ENCODE assay signal across 8 cellular contexts in the genomic region with DNA sequence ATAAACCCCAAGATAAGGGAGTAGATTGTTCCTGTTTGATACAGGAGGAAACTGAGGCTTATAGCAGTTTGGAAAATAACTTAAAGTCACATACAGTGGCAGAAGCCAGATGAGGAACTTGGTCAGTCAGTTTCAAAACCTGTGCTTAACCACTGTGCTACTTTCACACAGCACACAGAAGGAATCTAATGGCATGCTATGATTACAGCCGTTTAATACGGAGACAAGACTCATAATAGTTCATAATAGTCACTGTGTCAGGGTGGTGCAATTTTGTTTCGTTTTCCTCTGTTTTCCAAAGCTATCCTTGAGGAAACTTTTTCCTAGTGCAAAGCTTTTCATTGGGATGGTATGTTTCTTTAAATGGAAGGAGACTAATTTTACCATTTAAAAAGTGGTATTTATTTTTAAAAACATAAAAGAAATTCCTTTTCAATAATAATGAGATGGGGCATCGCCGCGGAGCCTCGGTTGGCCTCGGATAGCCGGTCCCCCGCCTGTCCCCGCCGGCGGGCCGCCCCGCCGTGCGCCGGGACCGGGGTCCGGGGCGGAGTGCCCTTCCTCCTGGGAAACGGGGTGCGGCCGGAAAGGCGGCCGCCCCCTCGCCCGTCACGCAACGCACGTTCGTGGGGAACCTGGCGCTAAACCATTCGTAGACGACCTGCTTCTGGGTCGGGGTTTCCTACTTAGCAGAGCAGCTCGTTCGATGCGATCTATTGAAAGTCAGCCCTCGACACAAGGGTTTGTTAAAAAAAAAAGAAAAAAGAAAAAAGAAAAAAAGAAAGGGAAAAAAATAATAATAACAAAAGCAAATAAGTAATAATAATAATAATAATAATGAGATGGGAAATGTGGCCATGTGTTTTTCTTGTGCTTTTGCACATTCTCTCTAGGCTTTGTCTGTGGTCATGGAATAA.
DNase-seq lines count a peak whose midpoint lies in the region; ATAC-seq and TF ChIP-seq lines count a peak whose summit lies in the region.

No MANE protein-coding gene starts in this region.

- in situ Hi-C loops in mammary epithelial cell (cut with MboI; ENCODE audit: low sequenced_read_pairs in 2 of 2): no loop called here

- no peak overlapping the region for H3K27ac ChIP-seq in HUES48 (ENCODE audit: low read depth, low read length)
- H3K27ac ChIP-seq in mammary epithelial cell (ENCODE audit: insufficient read depth, low read depth, low read length): peak overlapping the region; percentile 81

- BruUV-seq in mammary epithelial cell (replicated peaks; lab: Mats Ljungman, UMichigan): no TSS peak

- H2AFZ ChIP-seq in mammary epithelial cell (ENCODE audit: low read depth, low read length): peak overlapping the region; percentile 94

- peak overlapping the region; percentile 94 for H3K4me2 ChIP-seq in mammary epithelial cell (ENCODE audit: insufficient read depth, low read depth, low read length)

- no peaks in the 10 kb centered on the region for H4K20me1 ChIP-seq in mammary epithelial cell (ENCODE audit: insufficient read depth, low read length)

- H3K4me1 ChIP-seq in HUES48 (ENCODE audit: control insufficient read depth, insufficient read depth, low read length) (peaks cover 7% of the 10 kb centered on the region; the same call in 1 of the 2 replicates), mammary epithelial cell (ENCODE audit: insufficient read depth, low read length) (peaks cover 3% of the 10 kb centered on the region), mononuclear cell (ENCODE audit: insufficient read depth, low read length) (peaks cover 57% of the 10 kb centered on the region)

- peak; percentile 94 for ATAC-seq in GM21381 (IDR thresholded peaks at IDR 0.05; ENCODE audit: unreplicated experiment)
- no peak for ATAC-seq in GM19324 (IDR thresholded peaks at IDR 0.05; ENCODE audit: low FRiP score, unreplicated experiment)

- H3K9ac ChIP-seq in HUES48 (ENCODE audit: low read depth, low read length) (no peak overlapping the region), mammary epithelial cell (ENCODE audit: insufficient read depth, low read length) (peak overlapping the region; percentile 71)

- H3K27me3 ChIP-seq in HUES48 (ENCODE audit: control insufficient read depth, insufficient read depth, low read length): no peaks in the 10 kb centered on the region; the same call in 1 of the 2 replicates
- no peaks in the 10 kb centered on the region for H3K27me3 ChIP-seq in mammary epithelial cell (ENCODE audit: insufficient read depth, low read length)
- no peaks in the 10 kb centered on the region for H3K27me3 ChIP-seq in mononuclear cell (ENCODE audit: insufficient read depth, low read length)

- no peaks in the 10 kb centered on the region for H3K79me2 ChIP-seq in mammary epithelial cell (ENCODE audit: insufficient read depth, low read length)

- no peaks in the 10 kb centered on the region for H3K9me3 ChIP-seq in HUES48 (ENCODE audit: control insufficient read depth, insufficient read depth, low read length)
- H3K9me3 ChIP-seq in mammary epithelial cell (replicated peaks; ENCODE audit: insufficient read depth, low read length): peaks cover 11% of the 10 kb centered on the region
- peaks cover 7% of the 10 kb centered on the region for H3K9me3 ChIP-seq in mononuclear cell (ENCODE audit: low read depth, low read length)

- CTCF ChIA-PET in mammary epithelial cell (lab: Charles Lee; ENCODE audit: low non-redundant PET): no interaction called here

- intact Hi-C loops in mammary epithelial cell (cut with micrococcal nuclease): loop anchor here (2.0 kb wide), 1 partner anchor 87 kb away; no protein-coding TSS in a partner anchor

- TF ChIP-seq CTCF in mammary epithelial cell (conservative IDR thresholded peaks at IDR 0.05 in 1 of 2, IDR thresholded peaks at IDR 0.05 in 1 of 2; ENCODE audit: extremely low read depth in 1 of 2, insufficient read depth in 1 of 2, low read depth in 1 of 2, low read length in 2 of 2): no peak

- H3K36me3 ChIP-seq in HUES48 (ENCODE audit: control insufficient read depth, insufficient read depth, low read length) (no peaks in the 10 kb centered on the region), mammary epithelial cell (ENCODE audit: insufficient read depth, low read length) (no peaks in the 10 kb centered on the region)

- 2% methylated on average over 26 of the region's 40 CpGs for WGBS in mammary epithelial cell (ENCODE audit: low coverage, missing lambda C conversion rate)

- dilution Hi-C loops in mammary epithelial cell (cut with HindIII; ENCODE audit: low sequenced_read_pairs): no loop called here

- DNase-seq in COLO668 (lab: John Stamatoyannopoulos, UW; ENCODE audit: unreplicated experiment) (peak; percentile 11), mammary epithelial cell (no peak), NCI-H1105 treated with DMSO at 0.1 percent for 48 hours (lab: John Stamatoyannopoulos, UW) (no peak), SHP77 treated with DMSO at 0.1 percent for 48 hours (lab: John Stamatoyannopoulos, UW) (no peak)

- H3K4me3 ChIP-seq in HUES48 (ENCODE audit: low read depth, low read length) (peak overlapping the region; percentile 46), mammary epithelial cell (replicated peaks in 1 of 3; ENCODE audit: insufficient read depth in 1 of 3, low read depth in 2 of 3, low read length in 3 of 3) (peak overlapping the region; percentile 46 to 61 (median 53)), mononuclear cell (ENCODE audit: low read length) (peak overlapping the region; percentile 56)
